In the genomic region with DNA sequence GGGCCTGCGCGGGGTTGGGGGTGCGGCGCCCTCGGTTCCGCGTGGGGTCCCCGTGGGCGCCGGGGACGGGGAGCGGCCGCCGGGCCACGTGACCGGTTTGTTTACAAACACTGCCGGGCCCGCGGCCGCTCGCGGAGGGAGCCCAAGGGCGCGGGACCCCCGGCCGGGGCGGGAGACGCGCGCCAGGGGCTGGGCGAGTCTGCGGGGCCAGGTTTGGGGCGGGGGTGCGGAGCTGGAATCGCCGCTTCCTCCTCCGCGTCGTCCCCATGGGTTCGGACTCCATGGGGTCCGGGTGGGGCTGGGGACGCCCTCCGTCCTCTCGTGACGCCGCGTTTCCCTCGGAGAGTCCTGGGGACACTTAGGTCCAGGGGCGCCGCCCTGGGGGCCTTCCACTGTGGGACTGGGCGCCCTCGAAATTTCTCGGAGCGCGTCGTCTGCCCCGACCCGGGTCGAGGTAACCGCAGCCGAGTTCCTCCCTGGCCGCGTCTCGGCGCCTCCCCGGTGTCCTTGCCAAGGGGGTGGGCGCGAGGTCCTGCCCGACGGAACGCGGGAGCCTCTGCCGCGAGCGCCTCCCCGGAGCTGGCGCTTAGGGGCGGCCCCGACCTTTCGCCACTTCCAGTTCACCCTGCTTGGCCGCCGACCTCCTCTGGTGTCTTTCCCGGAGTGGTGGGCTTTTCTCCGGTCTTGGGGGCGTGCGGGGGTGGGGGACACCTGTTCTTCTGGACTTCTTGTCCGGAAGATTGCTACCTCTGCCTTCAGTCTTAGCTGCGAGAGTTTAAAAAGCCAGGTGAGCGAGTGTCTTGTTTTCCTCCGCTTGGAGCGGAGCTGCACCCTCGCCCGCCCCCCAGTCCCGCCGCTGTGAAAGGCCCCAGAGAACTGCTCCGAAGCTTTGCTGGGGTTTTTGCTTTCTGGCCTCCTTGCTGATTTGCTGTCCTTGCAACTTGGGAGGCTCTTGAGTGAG, we compare ENCODE assay signal across 1 cellular context.
A peak's percentile ranks its signal among the peaks of the same experiment; 100 is the strongest.
TF ChIP-seq lines count a peak whose summit lies in the region.

No MANE protein-coding gene starts in this region.

TF ChIP-seq in HepG2, 621 proteins besides CTCF, POLR2A, EP300 and RAD21 (continued from another document and continues in another):
- TF ChIP-seq, protein P1, sequence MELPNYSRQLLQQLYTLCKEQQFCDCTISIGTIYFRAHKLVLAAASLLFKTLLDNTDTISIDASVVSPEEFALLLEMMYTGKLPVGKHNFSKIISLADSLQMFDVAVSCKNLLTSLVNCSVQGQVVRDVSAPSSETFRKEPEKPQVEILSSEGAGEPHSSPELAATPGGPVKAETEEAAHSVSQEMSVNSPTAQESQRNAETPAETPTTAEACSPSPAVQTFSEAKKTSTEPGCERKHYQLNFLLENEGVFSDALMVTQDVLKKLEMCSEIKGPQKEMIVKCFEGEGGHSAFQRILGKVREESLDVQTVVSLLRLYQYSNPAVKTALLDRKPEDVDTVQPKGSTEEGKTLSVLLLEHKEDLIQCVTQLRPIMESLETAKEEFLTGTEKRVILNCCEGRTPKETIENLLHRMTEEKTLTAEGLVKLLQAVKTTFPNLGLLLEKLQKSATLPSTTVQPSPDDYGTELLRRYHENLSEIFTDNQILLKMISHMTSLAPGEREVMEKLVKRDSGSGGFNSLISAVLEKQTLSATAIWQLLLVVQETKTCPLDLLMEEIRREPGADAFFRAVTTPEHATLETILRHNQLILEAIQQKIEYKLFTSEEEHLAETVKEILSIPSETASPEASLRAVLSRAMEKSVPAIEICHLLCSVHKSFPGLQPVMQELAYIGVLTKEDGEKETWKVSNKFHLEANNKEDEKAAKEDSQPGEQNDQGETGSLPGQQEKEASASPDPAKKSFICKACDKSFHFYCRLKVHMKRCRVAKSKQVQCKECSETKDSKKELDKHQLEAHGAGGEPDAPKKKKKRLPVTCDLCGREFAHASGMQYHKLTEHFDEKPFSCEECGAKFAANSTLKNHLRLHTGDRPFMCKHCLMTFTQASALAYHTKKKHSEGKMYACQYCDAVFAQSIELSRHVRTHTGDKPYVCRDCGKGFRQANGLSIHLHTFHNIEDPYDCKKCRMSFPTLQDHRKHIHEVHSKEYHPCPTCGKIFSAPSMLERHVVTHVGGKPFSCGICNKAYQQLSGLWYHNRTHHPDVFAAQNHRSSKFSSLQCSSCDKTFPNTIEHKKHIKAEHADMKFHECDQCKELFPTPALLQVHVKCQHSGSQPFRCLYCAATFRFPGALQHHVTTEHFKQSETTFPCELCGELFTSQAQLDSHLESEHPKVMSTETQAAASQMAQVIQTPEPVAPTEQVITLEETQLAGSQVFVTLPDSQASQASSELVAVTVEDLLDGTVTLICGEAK (IDR thresholded peaks at IDR 0.05), result no peak
- TF ChIP-seq, protein P1 (CRISPR knock-in tag; IDR thresholded peaks at IDR 0.05), result no peak
- peak; percentile 27; the same call in 1 of the 2 replicates for TF ChIP-seq MYC (CRISPR knock-in tag; IDR thresholded peaks at IDR 0.05; ENCODE audit: borderline replicate concordance)
- no peak for TF ChIP-seq ZNF224 (CRISPR knock-in tag; IDR thresholded peaks at IDR 0.05)
- no peak for TF ChIP-seq FOXO1 (CRISPR knock-in tag; IDR thresholded peaks at IDR 0.05)
- peak; percentile 33 for TF ChIP-seq SP2 (CRISPR knock-in tag; IDR thresholded peaks at IDR 0.05)
- TF ChIP-seq, protein P2, sequence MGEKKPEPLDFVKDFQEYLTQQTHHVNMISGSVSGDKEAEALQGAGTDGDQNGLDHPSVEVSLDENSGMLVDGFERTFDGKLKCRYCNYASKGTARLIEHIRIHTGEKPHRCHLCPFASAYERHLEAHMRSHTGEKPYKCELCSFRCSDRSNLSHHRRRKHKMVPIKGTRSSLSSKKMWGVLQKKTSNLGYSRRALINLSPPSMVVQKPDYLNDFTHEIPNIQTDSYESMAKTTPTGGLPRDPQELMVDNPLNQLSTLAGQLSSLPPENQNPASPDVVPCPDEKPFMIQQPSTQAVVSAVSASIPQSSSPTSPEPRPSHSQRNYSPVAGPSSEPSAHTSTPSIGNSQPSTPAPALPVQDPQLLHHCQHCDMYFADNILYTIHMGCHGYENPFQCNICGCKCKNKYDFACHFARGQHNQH (CRISPR knock-in tag; IDR thresholded peaks at IDR 0.05), result no peak; the same call in 1 of the 2 replicates
- TF ChIP-seq HMG20B (CRISPR knock-in tag; conservative IDR thresholded peaks at IDR 0.05), result 0 out of 2 replicates have a peak, but pooled peaks have one; percentile 11
- TF ChIP-seq, protein P3, sequence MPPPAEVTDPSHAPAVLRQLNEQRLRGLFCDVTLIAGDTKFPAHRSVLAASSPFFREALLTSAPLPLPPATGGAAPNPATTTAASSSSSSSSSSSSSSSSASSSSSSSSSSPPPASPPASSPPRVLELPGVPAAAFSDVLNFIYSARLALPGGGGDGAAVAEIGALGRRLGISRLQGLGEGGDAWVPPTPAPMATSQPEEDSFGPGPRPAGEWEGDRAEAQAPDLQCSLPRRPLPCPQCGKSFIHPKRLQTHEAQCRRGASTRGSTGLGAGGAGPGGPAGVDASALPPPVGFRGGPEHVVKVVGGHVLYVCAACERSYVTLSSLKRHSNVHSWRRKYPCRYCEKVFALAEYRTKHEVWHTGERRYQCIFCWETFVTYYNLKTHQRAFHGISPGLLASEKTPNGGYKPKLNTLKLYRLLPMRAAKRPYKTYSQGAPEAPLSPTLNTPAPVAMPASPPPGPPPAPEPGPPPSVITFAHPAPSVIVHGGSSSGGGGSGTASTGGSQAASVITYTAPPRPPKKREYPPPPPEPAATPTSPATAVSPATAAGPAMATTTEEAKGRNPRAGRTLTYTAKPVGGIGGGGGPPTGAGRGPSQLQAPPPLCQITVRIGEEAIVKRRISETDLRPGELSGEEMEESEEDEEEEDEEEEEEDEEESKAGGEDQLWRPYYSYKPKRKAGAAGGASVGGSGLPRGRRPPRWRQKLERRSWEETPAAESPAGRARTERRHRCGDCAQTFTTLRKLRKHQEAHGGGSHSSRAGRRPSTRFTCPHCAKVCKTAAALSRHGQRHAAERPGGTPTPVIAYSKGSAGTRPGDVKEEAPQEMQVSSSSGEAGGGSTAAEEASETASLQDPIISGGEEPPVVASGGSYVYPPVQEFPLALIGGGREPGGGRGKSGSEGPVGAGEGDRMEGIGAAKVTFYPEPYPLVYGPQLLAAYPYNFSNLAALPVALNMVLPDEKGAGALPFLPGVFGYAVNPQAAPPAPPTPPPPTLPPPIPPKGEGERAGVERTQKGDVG (CRISPR knock-in tag; IDR thresholded peaks at IDR 0.05; ENCODE audit: borderline replicate concordance), result no peak
- 0 out of 2 replicates have a peak, but pooled peaks have one; percentile 17 for TF ChIP-seq KDM4B (CRISPR knock-in tag; IDR thresholded peaks at IDR 0.05)
- no peak for TF ChIP-seq GFI1 (CRISPR knock-in tag; IDR thresholded peaks at IDR 0.05; ENCODE audit: borderline replicate concordance)
- TF ChIP-seq TBX3 (IDR thresholded peaks at IDR 0.05; ENCODE audit: borderline replicate concordance), result no peak
- TF ChIP-seq ZC3H13 (CRISPR knock-in tag; IDR thresholded peaks at IDR 0.05), result no peak
- peak; percentile 55 for TF ChIP-seq AGO2 (optimal IDR thresholded peaks at IDR 0.05; ENCODE audit: low read depth, low read length)
- TF ChIP-seq HIVEP1 (CRISPR knock-in tag; IDR thresholded peaks at IDR 0.05), result peak; percentile 82
- TF ChIP-seq, protein P4, sequence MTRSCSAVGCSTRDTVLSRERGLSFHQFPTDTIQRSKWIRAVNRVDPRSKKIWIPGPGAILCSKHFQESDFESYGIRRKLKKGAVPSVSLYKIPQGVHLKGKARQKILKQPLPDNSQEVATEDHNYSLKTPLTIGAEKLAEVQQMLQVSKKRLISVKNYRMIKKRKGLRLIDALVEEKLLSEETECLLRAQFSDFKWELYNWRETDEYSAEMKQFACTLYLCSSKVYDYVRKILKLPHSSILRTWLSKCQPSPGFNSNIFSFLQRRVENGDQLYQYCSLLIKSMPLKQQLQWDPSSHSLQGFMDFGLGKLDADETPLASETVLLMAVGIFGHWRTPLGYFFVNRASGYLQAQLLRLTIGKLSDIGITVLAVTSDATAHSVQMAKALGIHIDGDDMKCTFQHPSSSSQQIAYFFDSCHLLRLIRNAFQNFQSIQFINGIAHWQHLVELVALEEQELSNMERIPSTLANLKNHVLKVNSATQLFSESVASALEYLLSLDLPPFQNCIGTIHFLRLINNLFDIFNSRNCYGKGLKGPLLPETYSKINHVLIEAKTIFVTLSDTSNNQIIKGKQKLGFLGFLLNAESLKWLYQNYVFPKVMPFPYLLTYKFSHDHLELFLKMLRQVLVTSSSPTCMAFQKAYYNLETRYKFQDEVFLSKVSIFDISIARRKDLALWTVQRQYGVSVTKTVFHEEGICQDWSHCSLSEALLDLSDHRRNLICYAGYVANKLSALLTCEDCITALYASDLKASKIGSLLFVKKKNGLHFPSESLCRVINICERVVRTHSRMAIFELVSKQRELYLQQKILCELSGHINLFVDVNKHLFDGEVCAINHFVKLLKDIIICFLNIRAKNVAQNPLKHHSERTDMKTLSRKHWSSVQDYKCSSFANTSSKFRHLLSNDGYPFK (CRISPR knock-in tag; IDR thresholded peaks at IDR 0.05; ENCODE audit: borderline replicate concordance), result no peak
- no peak; the same call in 1 of the 2 replicates for TF ChIP-seq ZNF451 (CRISPR knock-in tag; IDR thresholded peaks at IDR 0.05)
- peak; percentile 55; the same call in 1 of the 2 replicates for TF ChIP-seq SIN3A (IDR thresholded peaks at IDR 0.05; ENCODE audit: borderline replicate concordance, low read depth, low read length)
- TF ChIP-seq, protein P5, sequence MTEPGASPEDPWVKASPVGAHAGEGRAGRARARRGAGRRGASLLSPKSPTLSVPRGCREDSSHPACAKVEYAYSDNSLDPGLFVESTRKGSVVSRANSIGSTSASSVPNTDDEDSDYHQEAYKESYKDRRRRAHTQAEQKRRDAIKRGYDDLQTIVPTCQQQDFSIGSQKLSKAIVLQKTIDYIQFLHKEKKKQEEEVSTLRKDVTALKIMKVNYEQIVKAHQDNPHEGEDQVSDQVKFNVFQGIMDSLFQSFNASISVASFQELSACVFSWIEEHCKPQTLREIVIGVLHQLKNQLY (CRISPR knock-in tag; IDR thresholded peaks at IDR 0.05), result no peak
- 0 out of 2 replicates have a peak, but pooled peaks have one; percentile 21 for TF ChIP-seq KMT2B (CRISPR knock-in tag; IDR thresholded peaks at IDR 0.05)
- TF ChIP-seq SOX5 (CRISPR knock-in tag; IDR thresholded peaks at IDR 0.05; ENCODE audit: borderline replicate concordance), result no peak
- TF ChIP-seq TBX2 (CRISPR knock-in tag; IDR thresholded peaks at IDR 0.05; ENCODE audit: borderline replicate concordance), result peak; percentile 1; the same call in 1 of the 2 replicates
- TF ChIP-seq, protein P6, sequence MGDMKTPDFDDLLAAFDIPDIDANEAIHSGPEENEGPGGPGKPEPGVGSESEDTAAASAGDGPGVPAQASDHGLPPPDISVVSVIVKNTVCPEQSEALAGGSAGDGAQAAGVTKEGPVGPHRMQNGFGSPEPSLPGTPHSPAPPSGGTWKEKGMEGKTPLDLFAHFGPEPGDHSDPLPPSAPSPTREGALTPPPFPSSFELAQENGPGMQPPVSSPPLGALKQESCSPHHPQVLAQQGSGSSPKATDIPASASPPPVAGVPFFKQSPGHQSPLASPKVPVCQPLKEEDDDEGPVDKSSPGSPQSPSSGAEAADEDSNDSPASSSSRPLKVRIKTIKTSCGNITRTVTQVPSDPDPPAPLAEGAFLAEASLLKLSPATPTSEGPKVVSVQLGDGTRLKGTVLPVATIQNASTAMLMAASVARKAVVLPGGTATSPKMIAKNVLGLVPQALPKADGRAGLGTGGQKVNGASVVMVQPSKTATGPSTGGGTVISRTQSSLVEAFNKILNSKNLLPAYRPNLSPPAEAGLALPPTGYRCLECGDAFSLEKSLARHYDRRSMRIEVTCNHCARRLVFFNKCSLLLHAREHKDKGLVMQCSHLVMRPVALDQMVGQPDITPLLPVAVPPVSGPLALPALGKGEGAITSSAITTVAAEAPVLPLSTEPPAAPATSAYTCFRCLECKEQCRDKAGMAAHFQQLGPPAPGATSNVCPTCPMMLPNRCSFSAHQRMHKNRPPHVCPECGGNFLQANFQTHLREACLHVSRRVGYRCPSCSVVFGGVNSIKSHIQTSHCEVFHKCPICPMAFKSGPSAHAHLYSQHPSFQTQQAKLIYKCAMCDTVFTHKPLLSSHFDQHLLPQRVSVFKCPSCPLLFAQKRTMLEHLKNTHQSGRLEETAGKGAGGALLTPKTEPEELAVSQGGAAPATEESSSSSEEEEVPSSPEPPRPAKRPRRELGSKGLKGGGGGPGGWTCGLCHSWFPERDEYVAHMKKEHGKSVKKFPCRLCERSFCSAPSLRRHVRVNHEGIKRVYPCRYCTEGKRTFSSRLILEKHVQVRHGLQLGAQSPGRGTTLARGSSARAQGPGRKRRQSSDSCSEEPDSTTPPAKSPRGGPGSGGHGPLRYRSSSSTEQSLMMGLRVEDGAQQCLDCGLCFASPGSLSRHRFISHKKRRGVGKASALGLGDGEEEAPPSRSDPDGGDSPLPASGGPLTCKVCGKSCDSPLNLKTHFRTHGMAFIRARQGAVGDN (CRISPR knock-in tag; IDR thresholded peaks at IDR 0.05), result peak; percentile 65
- no peak for TF ChIP-seq ZNF644 (CRISPR knock-in tag; IDR thresholded peaks at IDR 0.05; ENCODE audit: low read depth)
- TF ChIP-seq SRY (CRISPR knock-in tag; IDR thresholded peaks at IDR 0.05), result peak; percentile 12; the same call in 1 of the 2 replicates
